ENCODE assay signal across 1 cellular context in genomic region chr6:129747588-129748112, GRCh38.
TF ChIP-seq lines count a peak whose summit lies in the region.

No MANE protein-coding gene starts in this region.

TF ChIP-seq in HCT116, 20 proteins besides CTCF, POLR2A, EP300 and RAD21:
- TF ChIP-seq SIN3A (IDR thresholded peaks at IDR 0.05; ENCODE audit: low read depth) (no peak), ELF1 (IDR thresholded peaks at IDR 0.05; ENCODE audit: borderline replicate concordance, low read depth) (no peak), ZBTB33 (IDR thresholded peaks at IDR 0.05; ENCODE audit: extremely low read depth, insufficient replicate concordance, low read length) (no peak), CBX3 (IDR thresholded peaks at IDR 0.05; ENCODE audit: low read depth) (no peak), EZH2phosphoT487 (IDR thresholded peaks at IDR 0.05; ENCODE audit: borderline replicate concordance) (no peak), ZFX (IDR thresholded peaks at IDR 0.05) (no peak), TCF7L2 (IDR thresholded peaks at IDR 0.05; ENCODE audit: borderline replicate concordance, extremely low read depth, insufficient read depth, insufficient read length) (no peak), JUND (IDR thresholded peaks at IDR 0.05) (no peak), YY1 (IDR thresholded peaks at IDR 0.05; ENCODE audit: extremely low read depth, insufficient replicate concordance, low read depth, low read length) (no peak), MAX (IDR thresholded peaks at IDR 0.05) (no peak), SRF (IDR thresholded peaks at IDR 0.05; ENCODE audit: low read depth) (no peak), CEBPB (IDR thresholded peaks at IDR 0.05; ENCODE audit: low read depth) (no peak), EZH2 (IDR thresholded peaks at IDR 0.05) (no peak), SP1 (IDR thresholded peaks at IDR 0.05; ENCODE audit: low read depth) (no peak)
- TF ChIP-seq, protein P1, sequence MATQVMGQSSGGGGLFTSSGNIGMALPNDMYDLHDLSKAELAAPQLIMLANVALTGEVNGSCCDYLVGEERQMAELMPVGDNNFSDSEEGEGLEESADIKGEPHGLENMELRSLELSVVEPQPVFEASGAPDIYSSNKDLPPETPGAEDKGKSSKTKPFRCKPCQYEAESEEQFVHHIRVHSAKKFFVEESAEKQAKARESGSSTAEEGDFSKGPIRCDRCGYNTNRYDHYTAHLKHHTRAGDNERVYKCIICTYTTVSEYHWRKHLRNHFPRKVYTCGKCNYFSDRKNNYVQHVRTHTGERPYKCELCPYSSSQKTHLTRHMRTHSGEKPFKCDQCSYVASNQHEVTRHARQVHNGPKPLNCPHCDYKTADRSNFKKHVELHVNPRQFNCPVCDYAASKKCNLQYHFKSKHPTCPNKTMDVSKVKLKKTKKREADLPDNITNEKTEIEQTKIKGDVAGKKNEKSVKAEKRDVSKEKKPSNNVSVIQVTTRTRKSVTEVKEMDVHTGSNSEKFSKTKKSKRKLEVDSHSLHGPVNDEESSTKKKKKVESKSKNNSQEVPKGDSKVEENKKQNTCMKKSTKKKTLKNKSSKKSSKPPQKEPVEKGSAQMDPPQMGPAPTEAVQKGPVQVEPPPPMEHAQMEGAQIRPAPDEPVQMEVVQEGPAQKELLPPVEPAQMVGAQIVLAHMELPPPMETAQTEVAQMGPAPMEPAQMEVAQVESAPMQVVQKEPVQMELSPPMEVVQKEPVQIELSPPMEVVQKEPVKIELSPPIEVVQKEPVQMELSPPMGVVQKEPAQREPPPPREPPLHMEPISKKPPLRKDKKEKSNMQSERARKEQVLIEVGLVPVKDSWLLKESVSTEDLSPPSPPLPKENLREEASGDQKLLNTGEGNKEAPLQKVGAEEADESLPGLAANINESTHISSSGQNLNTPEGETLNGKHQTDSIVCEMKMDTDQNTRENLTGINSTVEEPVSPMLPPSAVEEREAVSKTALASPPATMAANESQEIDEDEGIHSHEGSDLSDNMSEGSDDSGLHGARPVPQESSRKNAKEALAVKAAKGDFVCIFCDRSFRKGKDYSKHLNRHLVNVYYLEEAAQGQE (IDR thresholded peaks at IDR 0.05; ENCODE audit: low read depth) = no peak
